Comparison of ENCODE assay signal across 23 cellular contexts in the genomic region with DNA sequence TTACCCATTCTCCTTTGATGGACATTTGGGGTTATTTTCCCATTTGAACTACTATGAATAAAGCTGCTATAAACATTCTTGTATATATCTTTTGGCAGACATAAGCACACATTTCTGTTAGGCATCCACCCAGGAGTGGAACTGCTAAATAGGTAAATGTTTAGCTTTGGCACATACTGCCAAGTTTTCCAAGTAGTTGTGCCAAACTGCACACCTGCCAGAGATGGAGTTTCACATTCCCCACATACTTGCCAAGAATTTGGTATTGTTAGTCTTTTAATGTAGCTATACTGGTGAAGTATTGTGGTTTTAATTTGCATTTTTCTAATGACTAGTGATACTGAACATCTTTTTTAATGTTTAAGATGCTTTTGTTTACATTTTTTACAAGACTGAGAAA.
"Had no signal": no experiment of that assay in that cellular context is flagged by ENCODE, and none has a peak within 500 bp of the region (broad histone marks: within the 10 kb centered on the region; RNA-seq: fewer than 3 reads in every experiment).

No MANE protein-coding gene starts in this region.

- H3K27ac Mint-ChIP-seq: activated CD8-positive, alpha-beta T cell treated with anti-CD3 and anti-CD28 coated beads for 36 hours; activated naive CD8-positive, alpha-beta T cell treated with anti-CD3 and anti-CD28 coated beads, Interleukin-2, amount 10 ng/mL, durations not matched to agents 7 days and 5 days; brain had no signal

- H3K27me3 Mint-ChIP-seq: brain had no signal

- H3K27ac ChIP-seq: adrenal gland, SK-N-MC, VCaP had no signal

- H3K36me3 ChIP-seq: adrenal gland had no signal

- H3K4me1 ChIP-seq: adrenal gland had no signal

- H3K4me1 Mint-ChIP-seq: activated naive CD8-positive, alpha-beta T cell treated with anti-CD3 and anti-CD28 coated beads, Interleukin-2, amount 10 ng/mL, durations not matched to agents 7 days and 5 days; central memory CD8-positive, alpha-beta T cell had no signal

- H3K9me3 Mint-ChIP-seq: central memory CD8-positive, alpha-beta T cell had no signal

- H3K9me3 ChIP-seq: adrenal gland had no signal

- H3K4me3 ChIP-seq: adrenal gland, SK-N-MC had no signal

- ATAC-seq: activated CD8-positive, alpha-beta T cell treated with anti-CD3 and anti-CD28 coated beads for 36 hours; Right ventricle myocardium inferior had no signal

- DNase-seq: activated CD4-positive, CD25-positive, alpha-beta regulatory T cell; activated CD8-positive, alpha-beta memory T cell treated with anti-CD3 and anti-CD28 coated beads, Interleukin-2, amount 50 U/mL, for 48 hours; activated CD8-positive, alpha-beta T cell treated with anti-CD3 and anti-CD28 coated beads for 36 hours; activated naive CD4-positive, alpha-beta T cell treated with anti-CD3 and anti-CD28 coated beads, Interleukin-2, amount 50 U/mL, for 16 hours; activated naive CD8-positive, alpha-beta T cell treated with anti-CD3 and anti-CD28 coated beads, Interleukin-2, amount 10 ng/mL, durations not matched to agents 7 days and 5 days; activated T-cell treated with anti-CD3 and anti-CD28 coated beads, Interleukin-2, amount 50 U/mL, for 1 hour; adrenal gland; aorta; MM.1S; NCI-H146; NCI-H187 treated with DMSO at 0.1 percent for 48 hours; NCI-H2081 treated with DMSO at 0.1 percent for 48 hours; NCI-H2171; NCI-H345; NCI-H510A; NCI-H526 treated with DMSO at 0.1 percent for 48 hours; RPMI8226; T-helper 1 cell had no signal

- H3K27me3 ChIP-seq: adrenal gland had no signal

- H3K4me3 Mint-ChIP-seq: activated CD8-positive, alpha-beta T cell treated with anti-CD3 and anti-CD28 coated beads for 36 hours; activated naive CD8-positive, alpha-beta T cell treated with anti-CD3 and anti-CD28 coated beads, Interleukin-2, amount 10 ng/mL, durations not matched to agents 7 days and 5 days; brain; central memory CD8-positive, alpha-beta T cell had no signal

- H3K36me3 Mint-ChIP-seq: activated naive CD8-positive, alpha-beta T cell treated with anti-CD3 and anti-CD28 coated beads, Interleukin-2, amount 10 ng/mL, durations not matched to agents 7 days and 5 days had no signal
